12 cellular contexts compared by ENCODE assay signal in genomic region chr2:88148929-88149438, GRCh38. TPM values are rescaled to one million over a fixed set of nuclear protein-coding genes. Genes with fewer than 3 reads are reported as not detected.
"Had no signal": no experiment of that assay in that cellular context is flagged by ENCODE, and none has a peak within 500 bp of the region (broad histone marks: within the 10 kb centered on the region; RNA-seq: fewer than 3 reads in every experiment).

No MANE protein-coding gene starts in this region.

- H3K27ac Mint-ChIP-seq: GM23338, H9, HFFc6 had no signal

- H3K9ac ChIP-seq: GM23248 had no signal

- H3K4me3 ChIP-seq: GM23248, GM23338, HAP-1 had no signal

- H3K4me3 Mint-ChIP-seq: GM23338, H9, HFFc6 had no signal

- H3K4me1 Mint-ChIP-seq: GM23338, H9 had no signal

- H3K27ac ChIP-seq: GM23248 had no signal

- H3K4me2 ChIP-seq: GM23338 had no signal

- H3K4me1 ChIP-seq: HAP-1 had no signal

- H3K36me3 ChIP-seq: HAP-1 had no signal

- H3K9me3 ChIP-seq: HAP-1 had no signal

- DNase-seq: GM23248, GOT3, H7, H9, HCEC 1CT, HFFc6 had no signal

- FAIRE-seq: H1, H54 had no signal

- ATAC-seq: GM23338, HCT116 had no signal

- H2AFZ ChIP-seq: GM23248, GM23338 had no signal

RNA-seq across cellular contexts. Expression of gene FABP1, which starts 21.1 kb away (rescaled TPM):
- total RNA-seq: GM23248, GM23338, H1, H4, H7, H9, HFFc6 had no signal
- polyA plus RNA-seq: GM23248, GM23338 had no signal

RNA-seq across cellular contexts. Expression of gene THNSL2, which starts 21.2 kb away (rescaled TPM):
- total RNA-seq: H4, HFFc6 had no signal
